1 cellular context compared by ENCODE assay signal in the genomic region with DNA sequence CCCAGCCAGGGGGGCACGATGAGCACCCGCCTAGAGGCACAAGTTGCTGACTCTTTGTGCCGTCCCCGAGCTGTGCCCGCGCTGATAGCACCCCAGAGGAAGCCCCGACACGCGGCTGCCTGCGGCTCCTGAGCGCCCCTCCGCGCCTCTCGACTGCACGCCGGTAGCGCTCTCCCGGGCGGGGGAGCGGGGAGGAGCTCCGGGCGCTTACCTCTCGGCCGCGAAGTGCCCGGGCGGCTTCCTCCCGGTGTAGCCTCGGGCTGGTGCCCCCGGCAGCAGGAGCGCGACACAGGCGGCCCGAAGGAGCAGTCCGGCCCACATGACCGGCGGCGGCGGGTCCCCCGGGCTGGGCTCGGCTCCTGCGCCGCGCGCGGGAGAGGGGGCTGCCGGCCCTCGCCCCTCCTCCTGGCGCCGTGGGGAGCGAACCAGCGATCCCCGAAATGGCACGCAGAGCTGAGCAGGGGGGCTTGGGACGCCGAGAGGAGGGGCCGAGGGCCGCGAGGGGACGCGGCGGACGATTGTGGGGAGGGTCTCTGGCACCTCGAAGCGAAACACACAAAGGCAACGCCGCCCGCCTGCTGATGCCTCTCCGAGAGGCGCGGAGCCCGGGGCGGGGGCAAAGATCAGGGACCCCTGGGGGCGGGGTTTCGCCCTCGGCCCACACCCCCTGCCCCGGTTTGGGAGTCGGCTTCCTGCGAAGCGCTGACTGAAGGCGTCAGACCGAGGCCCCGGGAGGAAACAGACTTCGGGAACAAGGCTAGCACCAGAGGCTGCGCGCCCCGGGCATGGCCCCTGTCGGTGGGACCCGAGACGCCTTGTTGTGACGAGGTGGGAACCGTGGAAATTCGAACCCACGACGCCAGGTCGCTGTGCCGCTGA.
TF ChIP-seq lines count a peak whose summit lies in the region.

A gene with protein sequence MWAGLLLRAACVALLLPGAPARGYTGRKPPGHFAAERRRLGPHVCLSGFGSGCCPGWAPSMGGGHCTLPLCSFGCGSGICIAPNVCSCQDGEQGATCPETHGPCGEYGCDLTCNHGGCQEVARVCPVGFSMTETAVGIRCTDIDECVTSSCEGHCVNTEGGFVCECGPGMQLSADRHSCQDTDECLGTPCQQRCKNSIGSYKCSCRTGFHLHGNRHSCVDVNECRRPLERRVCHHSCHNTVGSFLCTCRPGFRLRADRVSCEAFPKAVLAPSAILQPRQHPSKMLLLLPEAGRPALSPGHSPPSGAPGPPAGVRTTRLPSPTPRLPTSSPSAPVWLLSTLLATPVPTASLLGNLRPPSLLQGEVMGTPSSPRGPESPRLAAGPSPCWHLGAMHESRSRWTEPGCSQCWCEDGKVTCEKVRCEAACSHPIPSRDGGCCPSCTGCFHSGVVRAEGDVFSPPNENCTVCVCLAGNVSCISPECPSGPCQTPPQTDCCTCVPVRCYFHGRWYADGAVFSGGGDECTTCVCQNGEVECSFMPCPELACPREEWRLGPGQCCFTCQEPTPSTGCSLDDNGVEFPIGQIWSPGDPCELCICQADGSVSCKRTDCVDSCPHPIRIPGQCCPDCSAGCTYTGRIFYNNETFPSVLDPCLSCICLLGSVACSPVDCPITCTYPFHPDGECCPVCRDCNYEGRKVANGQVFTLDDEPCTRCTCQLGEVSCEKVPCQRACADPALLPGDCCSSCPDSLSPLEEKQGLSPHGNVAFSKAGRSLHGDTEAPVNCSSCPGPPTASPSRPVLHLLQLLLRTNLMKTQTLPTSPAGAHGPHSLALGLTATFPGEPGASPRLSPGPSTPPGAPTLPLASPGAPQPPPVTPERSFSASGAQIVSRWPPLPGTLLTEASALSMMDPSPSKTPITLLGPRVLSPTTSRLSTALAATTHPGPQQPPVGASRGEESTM (minus strand): TSS at position 600 of the 879 bp plus-strand sequence. CDS start 279 bp downstream, at position 321.

TF ChIP-seq in HepG2, 621 proteins besides CTCF, POLR2A, EP300 and RAD21 (continued from another document and continues in another):
- TF ChIP-seq, protein P1, sequence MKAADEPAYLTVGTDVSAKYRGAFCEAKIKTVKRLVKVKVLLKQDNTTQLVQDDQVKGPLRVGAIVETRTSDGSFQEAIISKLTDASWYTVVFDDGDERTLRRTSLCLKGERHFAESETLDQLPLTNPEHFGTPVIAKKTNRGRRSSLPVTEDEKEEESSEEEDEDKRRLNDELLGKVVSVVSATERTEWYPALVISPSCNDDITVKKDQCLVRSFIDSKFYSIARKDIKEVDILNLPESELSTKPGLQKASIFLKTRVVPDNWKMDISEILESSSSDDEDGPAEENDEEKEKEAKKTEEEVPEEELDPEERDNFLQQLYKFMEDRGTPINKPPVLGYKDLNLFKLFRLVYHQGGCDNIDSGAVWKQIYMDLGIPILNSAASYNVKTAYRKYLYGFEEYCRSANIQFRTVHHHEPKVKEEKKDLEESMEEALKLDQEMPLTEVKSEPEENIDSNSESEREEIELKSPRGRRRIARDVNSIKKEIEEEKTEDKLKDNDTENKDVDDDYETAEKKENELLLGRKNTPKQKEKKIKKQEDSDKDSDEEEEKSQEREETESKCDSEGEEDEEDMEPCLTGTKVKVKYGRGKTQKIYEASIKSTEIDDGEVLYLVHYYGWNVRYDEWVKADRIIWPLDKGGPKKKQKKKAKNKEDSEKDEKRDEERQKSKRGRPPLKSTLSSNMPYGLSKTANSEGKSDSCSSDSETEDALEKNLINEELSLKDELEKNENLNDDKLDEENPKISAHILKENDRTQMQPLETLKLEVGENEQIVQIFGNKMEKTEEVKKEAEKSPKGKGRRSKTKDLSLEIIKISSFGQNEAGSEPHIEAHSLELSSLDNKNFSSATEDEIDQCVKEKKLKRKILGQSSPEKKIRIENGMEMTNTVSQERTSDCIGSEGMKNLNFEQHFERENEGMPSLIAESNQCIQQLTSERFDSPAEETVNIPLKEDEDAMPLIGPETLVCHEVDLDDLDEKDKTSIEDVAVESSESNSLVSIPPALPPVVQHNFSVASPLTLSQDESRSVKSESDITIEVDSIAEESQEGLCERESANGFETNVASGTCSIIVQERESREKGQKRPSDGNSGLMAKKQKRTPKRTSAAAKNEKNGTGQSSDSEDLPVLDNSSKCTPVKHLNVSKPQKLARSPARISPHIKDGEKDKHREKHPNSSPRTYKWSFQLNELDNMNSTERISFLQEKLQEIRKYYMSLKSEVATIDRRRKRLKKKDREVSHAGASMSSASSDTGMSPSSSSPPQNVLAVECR (CRISPR knock-in tag; IDR thresholded peaks at IDR 0.05; ENCODE audit: borderline replicate concordance), result peak; percentile 81; the same call in 1 of the 2 replicates
- 0 out of 2 replicates have a peak, but pooled peaks have one; percentile 82 for TF ChIP-seq ISX (CRISPR knock-in tag; conservative IDR thresholded peaks at IDR 0.05)
- no peak for TF ChIP-seq ZFP1 (CRISPR knock-in tag; IDR thresholded peaks at IDR 0.05)
- TF ChIP-seq RNF2 (conservative IDR thresholded peaks at IDR 0.05; ENCODE audit: low read depth), result no peak
- no peak; the same call in 1 of the 2 replicates for TF ChIP-seq ETV6 (CRISPR knock-in tag; conservative IDR thresholded peaks at IDR 0.05)
- TF ChIP-seq, protein P2, sequence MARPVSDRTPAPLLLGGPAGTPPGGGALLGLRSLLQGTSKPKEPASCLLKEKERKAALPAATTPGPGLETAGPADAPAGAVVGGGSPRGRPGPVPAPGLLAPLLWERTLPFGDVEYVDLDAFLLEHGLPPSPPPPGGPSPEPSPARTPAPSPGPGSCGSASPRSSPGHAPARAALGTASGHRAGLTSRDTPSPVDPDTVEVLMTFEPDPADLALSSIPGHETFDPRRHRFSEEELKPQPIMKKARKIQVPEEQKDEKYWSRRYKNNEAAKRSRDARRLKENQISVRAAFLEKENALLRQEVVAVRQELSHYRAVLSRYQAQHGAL (CRISPR knock-in tag; IDR thresholded peaks at IDR 0.05; ENCODE audit: not compliant biosample characterization), result no peak
- 0 out of 2 replicates have a peak, but pooled peaks have one; percentile 58 for TF ChIP-seq ZNF30 (CRISPR knock-in tag; IDR thresholded peaks at IDR 0.05)
- TF ChIP-seq NKX3-1 (CRISPR knock-in tag; IDR thresholded peaks at IDR 0.05), result peak; percentile 9; the same call in 1 of the 2 replicates
- TF ChIP-seq SNAPC2 (CRISPR knock-in tag; IDR thresholded peaks at IDR 0.05), result 0 out of 2 replicates have a peak, but pooled peaks have one; percentile 4
- TF ChIP-seq, protein P3, sequence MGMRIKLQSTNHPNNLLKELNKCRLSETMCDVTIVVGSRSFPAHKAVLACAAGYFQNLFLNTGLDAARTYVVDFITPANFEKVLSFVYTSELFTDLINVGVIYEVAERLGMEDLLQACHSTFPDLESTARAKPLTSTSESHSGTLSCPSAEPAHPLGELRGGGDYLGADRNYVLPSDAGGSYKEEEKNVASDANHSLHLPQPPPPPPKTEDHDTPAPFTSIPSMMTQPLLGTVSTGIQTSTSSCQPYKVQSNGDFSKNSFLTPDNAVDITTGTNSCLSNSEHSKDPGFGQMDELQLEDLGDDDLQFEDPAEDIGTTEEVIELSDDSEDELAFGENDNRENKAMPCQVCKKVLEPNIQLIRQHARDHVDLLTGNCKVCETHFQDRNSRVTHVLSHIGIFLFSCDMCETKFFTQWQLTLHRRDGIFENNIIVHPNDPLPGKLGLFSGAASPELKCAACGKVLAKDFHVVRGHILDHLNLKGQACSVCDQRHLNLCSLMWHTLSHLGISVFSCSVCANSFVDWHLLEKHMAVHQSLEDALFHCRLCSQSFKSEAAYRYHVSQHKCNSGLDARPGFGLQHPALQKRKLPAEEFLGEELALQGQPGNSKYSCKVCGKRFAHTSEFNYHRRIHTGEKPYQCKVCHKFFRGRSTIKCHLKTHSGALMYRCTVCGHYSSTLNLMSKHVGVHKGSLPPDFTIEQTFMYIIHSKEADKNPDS (CRISPR knock-in tag; IDR thresholded peaks at IDR 0.05), result 0 out of 2 replicates have a peak, but pooled peaks have one; percentile 62
- no peak for TF ChIP-seq FOXA1 (IDR thresholded peaks at IDR 0.05)
- no peak for TF ChIP-seq FOXA1 (CRISPR knock-in tag; IDR thresholded peaks at IDR 0.05)
- TF ChIP-seq KLF13 (CRISPR knock-in tag; IDR thresholded peaks at IDR 0.05), result no peak
- TF ChIP-seq ESRRA (CRISPR knock-in tag; IDR thresholded peaks at IDR 0.05; ENCODE audit: low read depth), result peak; percentile 25; the same call in 1 of the 2 replicates
- TF ChIP-seq, protein P4, sequence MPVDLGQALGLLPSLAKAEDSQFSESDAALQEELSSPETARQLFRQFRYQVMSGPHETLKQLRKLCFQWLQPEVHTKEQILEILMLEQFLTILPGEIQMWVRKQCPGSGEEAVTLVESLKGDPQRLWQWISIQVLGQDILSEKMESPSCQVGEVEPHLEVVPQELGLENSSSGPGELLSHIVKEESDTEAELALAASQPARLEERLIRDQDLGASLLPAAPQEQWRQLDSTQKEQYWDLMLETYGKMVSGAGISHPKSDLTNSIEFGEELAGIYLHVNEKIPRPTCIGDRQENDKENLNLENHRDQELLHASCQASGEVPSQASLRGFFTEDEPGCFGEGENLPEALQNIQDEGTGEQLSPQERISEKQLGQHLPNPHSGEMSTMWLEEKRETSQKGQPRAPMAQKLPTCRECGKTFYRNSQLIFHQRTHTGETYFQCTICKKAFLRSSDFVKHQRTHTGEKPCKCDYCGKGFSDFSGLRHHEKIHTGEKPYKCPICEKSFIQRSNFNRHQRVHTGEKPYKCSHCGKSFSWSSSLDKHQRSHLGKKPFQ (CRISPR knock-in tag; IDR thresholded peaks at IDR 0.05; ENCODE audit: insufficient replicate concordance), result no peak
- TF ChIP-seq, protein P5, sequence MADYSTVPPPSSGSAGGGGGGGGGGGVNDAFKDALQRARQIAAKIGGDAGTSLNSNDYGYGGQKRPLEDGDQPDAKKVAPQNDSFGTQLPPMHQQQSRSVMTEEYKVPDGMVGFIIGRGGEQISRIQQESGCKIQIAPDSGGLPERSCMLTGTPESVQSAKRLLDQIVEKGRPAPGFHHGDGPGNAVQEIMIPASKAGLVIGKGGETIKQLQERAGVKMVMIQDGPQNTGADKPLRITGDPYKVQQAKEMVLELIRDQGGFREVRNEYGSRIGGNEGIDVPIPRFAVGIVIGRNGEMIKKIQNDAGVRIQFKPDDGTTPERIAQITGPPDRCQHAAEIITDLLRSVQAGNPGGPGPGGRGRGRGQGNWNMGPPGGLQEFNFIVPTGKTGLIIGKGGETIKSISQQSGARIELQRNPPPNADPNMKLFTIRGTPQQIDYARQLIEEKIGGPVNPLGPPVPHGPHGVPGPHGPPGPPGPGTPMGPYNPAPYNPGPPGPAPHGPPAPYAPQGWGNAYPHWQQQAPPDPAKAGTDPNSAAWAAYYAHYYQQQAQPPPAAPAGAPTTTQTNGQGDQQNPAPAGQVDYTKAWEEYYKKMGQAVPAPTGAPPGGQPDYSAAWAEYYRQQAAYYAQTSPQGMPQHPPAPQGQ (CRISPR knock-in tag; IDR thresholded peaks at IDR 0.05; ENCODE audit: borderline replicate concordance), result no peak
- no peak for TF ChIP-seq ZKSCAN1 (IDR thresholded peaks at IDR 0.05; ENCODE audit: low read length)
- TF ChIP-seq, protein P6, sequence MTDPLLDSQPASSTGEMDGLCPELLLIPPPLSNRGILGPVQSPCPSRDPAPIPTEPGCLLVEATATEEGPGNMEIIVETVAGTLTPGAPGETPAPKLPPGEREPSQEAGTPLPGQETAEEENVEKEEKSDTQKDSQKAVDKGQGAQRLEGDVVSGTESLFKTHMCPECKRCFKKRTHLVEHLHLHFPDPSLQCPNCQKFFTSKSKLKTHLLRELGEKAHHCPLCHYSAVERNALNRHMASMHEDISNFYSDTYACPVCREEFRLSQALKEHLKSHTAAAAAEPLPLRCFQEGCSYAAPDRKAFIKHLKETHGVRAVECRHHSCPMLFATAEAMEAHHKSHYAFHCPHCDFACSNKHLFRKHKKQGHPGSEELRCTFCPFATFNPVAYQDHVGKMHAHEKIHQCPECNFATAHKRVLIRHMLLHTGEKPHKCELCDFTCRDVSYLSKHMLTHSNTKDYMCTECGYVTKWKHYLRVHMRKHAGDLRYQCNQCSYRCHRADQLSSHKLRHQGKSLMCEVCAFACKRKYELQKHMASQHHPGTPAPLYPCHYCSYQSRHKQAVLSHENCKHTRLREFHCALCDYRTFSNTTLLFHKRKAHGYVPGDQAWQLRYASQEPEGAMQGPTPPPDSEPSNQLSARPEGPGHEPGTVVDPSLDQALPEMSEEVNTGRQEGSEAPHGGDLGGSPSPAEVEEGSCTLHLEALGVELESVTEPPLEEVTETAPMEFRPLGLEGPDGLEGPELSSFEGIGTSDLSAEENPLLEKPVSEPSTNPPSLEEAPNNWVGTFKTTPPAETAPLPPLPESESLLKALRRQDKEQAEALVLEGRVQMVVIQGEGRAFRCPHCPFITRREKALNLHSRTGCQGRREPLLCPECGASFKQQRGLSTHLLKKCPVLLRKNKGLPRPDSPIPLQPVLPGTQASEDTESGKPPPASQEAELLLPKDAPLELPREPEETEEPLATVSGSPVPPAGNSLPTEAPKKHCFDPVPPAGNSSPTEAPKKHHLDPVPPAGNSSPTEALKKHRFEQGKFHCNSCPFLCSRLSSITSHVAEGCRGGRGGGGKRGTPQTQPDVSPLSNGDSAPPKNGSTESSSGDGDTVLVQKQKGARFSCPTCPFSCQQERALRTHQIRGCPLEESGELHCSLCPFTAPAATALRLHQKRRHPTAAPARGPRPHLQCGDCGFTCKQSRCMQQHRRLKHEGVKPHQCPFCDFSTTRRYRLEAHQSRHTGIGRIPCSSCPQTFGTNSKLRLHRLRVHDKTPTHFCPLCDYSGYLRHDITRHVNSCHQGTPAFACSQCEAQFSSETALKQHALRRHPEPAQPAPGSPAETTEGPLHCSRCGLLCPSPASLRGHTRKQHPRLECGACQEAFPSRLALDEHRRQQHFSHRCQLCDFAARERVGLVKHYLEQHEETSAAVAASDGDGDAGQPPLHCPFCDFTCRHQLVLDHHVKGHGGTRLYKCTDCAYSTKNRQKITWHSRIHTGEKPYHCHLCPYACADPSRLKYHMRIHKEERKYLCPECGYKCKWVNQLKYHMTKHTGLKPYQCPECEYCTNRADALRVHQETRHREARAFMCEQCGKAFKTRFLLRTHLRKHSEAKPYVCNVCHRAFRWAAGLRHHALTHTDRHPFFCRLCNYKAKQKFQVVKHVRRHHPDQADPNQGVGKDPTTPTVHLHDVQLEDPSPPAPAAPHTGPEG (CRISPR knock-in tag; IDR thresholded peaks at IDR 0.05), result 0 out of 2 replicates have a peak, but pooled peaks have one; percentile 75
- peak; percentile 56; the same call in 1 of the 2 replicates for TF ChIP-seq SETDB1 (CRISPR knock-in tag; IDR thresholded peaks at IDR 0.05; ENCODE audit: borderline replicate concordance)
